11 cellular contexts compared by ENCODE assay signal in genomic region chr2:112811276-112811831, GRCh38. TPM values are rescaled to one million over a fixed set of nuclear protein-coding genes. Genes with fewer than 3 reads are reported as not detected.
DNase-seq lines count a peak whose midpoint lies in the region; ATAC-seq, FAIRE-seq and TF ChIP-seq lines count a peak whose summit lies in the region.
"Had no signal": no experiment of that assay in that cellular context is flagged by ENCODE, and none has a peak within 500 bp of the region (broad histone marks: within the 10 kb centered on the region; RNA-seq: fewer than 3 reads in every experiment).

No MANE protein-coding gene starts in this region.

- H3K4ac ChIP-seq in trophoblast cell (ENCODE audit: low read depth, low read length), result no peak overlapping the region

- no peak overlapping the region for H2BK5ac ChIP-seq in trophoblast cell (ENCODE audit: low read depth, low read length, poor library complexity)

- H3K23ac ChIP-seq in trophoblast cell (ENCODE audit: low read length), result no peak overlapping the region

- FAIRE-seq in endothelial cell of umbilical vein (lab: Jason Lieb, UNC), result no peak
- FAIRE-seq: kidney had no signal

- H2AFZ ChIP-seq in endothelial cell of umbilical vein (ENCODE audit: low read depth, low read length) (peak overlapping the region; percentile 2), trophoblast cell (ENCODE audit: insufficient read depth, low read length, poor library complexity) (no peak overlapping the region)
- H2AFZ ChIP-seq: neural progenitor cell had no signal

- no peak for TF ChIP-seq CTCF in WERI-Rb-1 (IDR thresholded peaks at IDR 0.05; ENCODE audit: low read depth, low read length)
- TF ChIP-seq CTCF in endothelial cell of umbilical vein (IDR thresholded peaks at IDR 0.05; ENCODE audit: extremely low read depth in 1 of 2, insufficient read depth in 1 of 2, low read depth in 1 of 2, low read length in 2 of 2), result no peak
- no peak for TF ChIP-seq CTCF in upper lobe of right lung (IDR thresholded peaks at IDR 0.05)

- POLR2A ChIA-PET in endothelial cell of umbilical vein (lab: Charles Lee), result interaction anchor here (0.7 to 1.1 kb wide), 2 partner anchors 18 to 167 kb away, joined by 3 read pairs; no protein-coding TSS in a partner anchor

- TF ChIP-seq POLR2A in endothelial cell of umbilical vein (IDR thresholded peaks at IDR 0.05; ENCODE audit: low read depth, low read length), result no peak

- H4K20me1 ChIP-seq in endothelial cell of umbilical vein (replicated peaks; ENCODE audit: control insufficient read depth, extremely low read depth, insufficient read depth, low read length), result no peaks in the 10 kb centered on the region

- no peak overlapping the region for H2AK5ac ChIP-seq in trophoblast cell (ENCODE audit: low read length)

- H3K4me3 ChIP-seq in WERI-Rb-1 (ENCODE audit: low read depth, low read length) (no peak overlapping the region), endothelial cell of umbilical vein (replicated peaks in 1 of 3; ENCODE audit: insufficient read depth in 1 of 3, low read depth in 1 of 3, low read length in 3 of 3) (no peak overlapping the region), trophoblast cell (ENCODE audit: low read depth, low read length) (no peak overlapping the region), upper lobe of right lung (no peak overlapping the region)
- H3K4me3 ChIP-seq: neural progenitor cell had no signal

- ATAC-seq in HG02970 (IDR thresholded peaks at IDR 0.05; ENCODE audit: low FRiP score, unreplicated experiment) (no peak), upper lobe of right lung (no peak), HG02973 (IDR thresholded peaks at IDR 0.05; ENCODE audit: unreplicated experiment) (no peak)

- peaks cover 28% of the 10 kb centered on the region for H3K4me1 Mint-ChIP-seq in activated CD4-positive, alpha-beta T cell treated with anti-CD3 and anti-CD28 coated beads, Interleukin-2, amount 10 ng/mL, durations not matched to agents 24 days and 14 days

- H4K8ac ChIP-seq in trophoblast cell (ENCODE audit: low read depth, low read length), result peak overlapping the region; percentile 1

- H3K79me2 ChIP-seq in endothelial cell of umbilical vein (ENCODE audit: control insufficient read depth, insufficient read depth, low read length), result no peaks in the 10 kb centered on the region
- no peaks in the 10 kb centered on the region for H3K79me2 ChIP-seq in trophoblast cell (ENCODE audit: control insufficient read depth, insufficient read depth, low read length, poor library complexity)

- H3K9ac ChIP-seq in endothelial cell of umbilical vein (replicated peaks; ENCODE audit: extremely low read depth, insufficient read depth, low read length), result peak overlapping the region; percentile 63
- H3K9ac ChIP-seq in trophoblast cell (ENCODE audit: low read length), result no peak overlapping the region
- H3K9ac ChIP-seq: neural progenitor cell had no signal

- no peak overlapping the region for H2BK120ac ChIP-seq in trophoblast cell (ENCODE audit: insufficient read depth, low read length, poor library complexity)

- H3K27ac ChIP-seq in WERI-Rb-1 (peak overlapping the region; percentile 52; the same call in 1 of the 2 replicates), endothelial cell of umbilical vein (ENCODE audit: insufficient read depth, low read depth, low read length) (peak overlapping the region; percentile 92), trophoblast cell (ENCODE audit: low read depth, low read length) (no peak overlapping the region), upper lobe of right lung (no peak overlapping the region)
- H3K27ac ChIP-seq: neural progenitor cell had no signal

- H3K4me1 ChIP-seq in endothelial cell of umbilical vein (ENCODE audit: control insufficient read depth, extremely low read depth, insufficient read depth, low read length) (peaks cover 27% of the 10 kb centered on the region), trophoblast cell (ENCODE audit: control insufficient read depth in 1 of 2, insufficient read depth in 2 of 2, low read length in 2 of 2) (peaks cover 2 to 13% of the 10 kb centered on the region in 2 experiments), upper lobe of right lung (peaks cover 8% of the 10 kb centered on the region)
- H3K4me1 ChIP-seq: neural progenitor cell had no signal

- peak overlapping the region; percentile 51 for H4K91ac ChIP-seq in trophoblast cell (ENCODE audit: low read depth, low read length)

- H3K36me3 Mint-ChIP-seq in activated CD4-positive, alpha-beta T cell treated with anti-CD3 and anti-CD28 coated beads, Interleukin-2, amount 10 ng/mL, durations not matched to agents 24 days and 14 days (ENCODE audit: low read depth), result peaks cover 9% of the 10 kb centered on the region
- H3K36me3 Mint-ChIP-seq: neural progenitor cell had no signal

- BruUV-seq in endothelial cell of umbilical vein (replicated peaks; lab: Mats Ljungman, UMichigan), result no TSS peak

- H3K27ac Mint-ChIP-seq in activated CD4-positive, alpha-beta T cell treated with anti-CD3 and anti-CD28 coated beads, Interleukin-2, amount 10 ng/mL, durations not matched to agents 24 days and 14 days, result peak overlapping the region; percentile 60
- H3K27ac Mint-ChIP-seq: neural progenitor cell had no signal

- H3K79me1 ChIP-seq in trophoblast cell (ENCODE audit: low read length), result peaks cover 4% of the 10 kb centered on the region

- H3K9me3 ChIP-seq in WERI-Rb-1 (ENCODE audit: severe bottlenecking), result no peaks in the 10 kb centered on the region
- no peaks in the 10 kb centered on the region for H3K9me3 ChIP-seq in endothelial cell of umbilical vein (replicated peaks; ENCODE audit: control insufficient read depth, insufficient read depth, low read length)
- no peaks in the 10 kb centered on the region for H3K9me3 ChIP-seq in trophoblast cell (ENCODE audit: insufficient read depth, low read depth, low read length)
- peaks cover 7% of the 10 kb centered on the region for H3K9me3 ChIP-seq in upper lobe of right lung

- H3K27me3 ChIP-seq in WERI-Rb-1 (ENCODE audit: insufficient read depth, low read depth, severe bottlenecking), result no peaks in the 10 kb centered on the region
- no peaks in the 10 kb centered on the region for H3K27me3 ChIP-seq in endothelial cell of umbilical vein (ENCODE audit: control insufficient read depth in 2 of 2, insufficient read depth in 2 of 2, low read length in 2 of 2)
- H3K27me3 ChIP-seq in trophoblast cell (ENCODE audit: insufficient read depth, low read length), result no peaks in the 10 kb centered on the region
- H3K27me3 ChIP-seq in upper lobe of right lung, result no peaks in the 10 kb centered on the region
- H3K27me3 ChIP-seq: neural progenitor cell had no signal

- H3K14ac ChIP-seq in trophoblast cell (ENCODE audit: low read length), result no peak overlapping the region

- H3K27me3 Mint-ChIP-seq in activated CD4-positive, alpha-beta T cell treated with anti-CD3 and anti-CD28 coated beads, Interleukin-2, amount 10 ng/mL, durations not matched to agents 24 days and 14 days, result no peaks in the 10 kb centered on the region

- no peak overlapping the region for H3K18ac ChIP-seq in trophoblast cell (ENCODE audit: low read length)

- H3K9me1 ChIP-seq in endothelial cell of umbilical vein (replicated peaks; ENCODE audit: control insufficient read depth, extremely low read depth, insufficient read depth, low read length), result no peaks in the 10 kb centered on the region

- H2BK12ac ChIP-seq in trophoblast cell (ENCODE audit: low read length), result peak overlapping the region; percentile 3

- intact Hi-C loops in activated CD4-positive, alpha-beta T cell treated with anti-CD3 and anti-CD28 coated beads, Interleukin-2, amount 10 ng/mL, durations not matched to agents 24 days and 14 days (cut with micrococcal nuclease), result no loop called here
- intact Hi-C loops in endothelial cell of umbilical vein (cut with micrococcal nuclease), result loop anchor here (5.0 kb wide), 2 partner anchors 119 to 131 kb away; no protein-coding TSS in a partner anchor
- intact Hi-C loops in upper lobe of right lung (cut with DNase I), result no loop called here

- WGBS in trophoblast cell (ENCODE audit: extremely low coverage, insufficient coverage, insufficient read length), result no CpG with 5 or more reads among the region's 3 CpGs

- H4K12ac ChIP-seq in trophoblast cell (ENCODE audit: low read depth, low read length), result no peak overlapping the region

- H3K4me2 ChIP-seq in endothelial cell of umbilical vein (ENCODE audit: insufficient read depth, low read length) (peak overlapping the region; percentile 41), trophoblast cell (ENCODE audit: low read length) (no peak overlapping the region)
- H3K4me2 ChIP-seq: neural progenitor cell had no signal

- dilution Hi-C loops in endothelial cell of umbilical vein (cut with MboI; ENCODE audit: extremely low pct_ligation_motif_present, low sequenced_read_pairs), result no loop called here

- H3K4me3 Mint-ChIP-seq in activated CD4-positive, alpha-beta T cell treated with anti-CD3 and anti-CD28 coated beads, Interleukin-2, amount 10 ng/mL, durations not matched to agents 24 days and 14 days, result no peak overlapping the region
- H3K4me3 Mint-ChIP-seq: neural progenitor cell had no signal

- H3K36me3 ChIP-seq in WERI-Rb-1 (no peaks in the 10 kb centered on the region), endothelial cell of umbilical vein (ENCODE audit: control insufficient read depth in 2 of 2, extremely low read depth in 1 of 2, insufficient read depth in 2 of 2, low read length in 2 of 2) (no peaks in the 10 kb centered on the region), trophoblast cell (ENCODE audit: control insufficient read depth in 1 of 2, insufficient read depth in 2 of 2, low read length in 2 of 2) (no peaks in the 10 kb centered on the region), upper lobe of right lung (no peaks in the 10 kb centered on the region)
- H3K36me3 ChIP-seq: neural progenitor cell had no signal

- CTCF ChIA-PET in endothelial cell of umbilical vein (lab: Charles Lee), result interaction anchor here (0.6 to 3.2 kb wide), 11 partner anchors 10 to 148 kb away, joined by 3 to 25 read pairs (median 6); partner anchors contain the start of genes IL1A and IL1B

- H3K9me3 Mint-ChIP-seq in activated CD4-positive, alpha-beta T cell treated with anti-CD3 and anti-CD28 coated beads, Interleukin-2, amount 10 ng/mL, durations not matched to agents 24 days and 14 days, result peaks cover 22% of the 10 kb centered on the region

- no peak for DNase-seq in activated CD4-positive, alpha-beta T cell treated with anti-CD3 and anti-CD28 coated beads, Interleukin-2, amount 10 ng/mL, durations not matched to agents 24 days and 14 days
- no peak for DNase-seq in activated CD4-positive, alpha-beta T cell treated with anti-CD3 and anti-CD28 coated beads for 48 hours
- DNase-seq in WERI-Rb-1, result no peak
- DNase-seq in endothelial cell of umbilical vein (ENCODE audit: low read depth, low spot score), result no peak
- DNase-seq in trophoblast cell, result no peak
- DNase-seq in upper lobe of right lung, result no peak
- DNase-seq: ACHN, kidney had no signal

RNA-seq across cellular contexts. Expression of gene IL1B, which starts 25.2 kb away (rescaled TPM):
- total RNA-seq in activated CD4-positive, alpha-beta T cell treated with anti-CD3 and anti-CD28 coated beads, Interleukin-2, amount 10 ng/mL, durations not matched to agents 24 days and 14 days, result 0.33 and 0.92 TPM in 2 replicates
- total RNA-seq in endothelial cell of umbilical vein (not detected in 2 replicates), upper lobe of right lung (11.5 TPM)
- polyA plus RNA-seq in endothelial cell of umbilical vein, result 0.25 TPM in 1 of 2 replicates, not detected in the other
- 0.10 and 0.27 TPM in 2 replicates for polyA plus RNA-seq in endothelial cell of umbilical vein (2011; cell fraction: cytosol; rRNA removed)
- 0.32 and 0.43 TPM in 2 replicates for polyA plus RNA-seq in endothelial cell of umbilical vein (2011; cell fraction: nucleus; rRNA removed)
- 0.48 and 0.70 TPM in 2 replicates for polyA plus RNA-seq in endothelial cell of umbilical vein (2012)
- polyA minus RNA-seq in endothelial cell of umbilical vein, result 0.53 TPM in 1 of 2 replicates, not detected in the other
- 1.3 TPM for polyA minus RNA-seq in endothelial cell of umbilical vein (2011; cell fraction: cytosol; rRNA and poly(A)+ RNA removed)
- 0.53 and 0.96 TPM in 2 replicates for polyA minus RNA-seq in endothelial cell of umbilical vein (2011; cell fraction: nucleus; rRNA and poly(A)+ RNA removed)
- not detected in 2 replicates for polyA plus RNA-seq in trophoblast cell (2013)

RNA-seq across cellular contexts. Expression of gene IL1A, which starts 27.1 kb away (rescaled TPM):
- total RNA-seq in activated CD4-positive, alpha-beta T cell treated with anti-CD3 and anti-CD28 coated beads, Interleukin-2, amount 10 ng/mL, durations not matched to agents 24 days and 14 days, result 9.4 and 10.2 TPM in 2 replicates
- total RNA-seq in endothelial cell of umbilical vein, result 0.99 and 1.4 TPM in 2 replicates
- 0.25 and 0.29 TPM in 2 replicates for polyA plus RNA-seq in endothelial cell of umbilical vein
- 0.27 and 0.44 TPM in 2 replicates for polyA plus RNA-seq in endothelial cell of umbilical vein (2011; cell fraction: cytosol; rRNA removed)
- 0.90 and 1.1 TPM in 2 replicates for polyA plus RNA-seq in endothelial cell of umbilical vein (2011; cell fraction: nucleus; rRNA removed)
- 3.5 and 4.3 TPM in 2 replicates for polyA plus RNA-seq in endothelial cell of umbilical vein (2012)
- polyA minus RNA-seq in endothelial cell of umbilical vein, result 0.21 and 0.44 TPM in 2 replicates
- 0.72 TPM for polyA minus RNA-seq in endothelial cell of umbilical vein (2011; cell fraction: cytosol; rRNA and poly(A)+ RNA removed)
- polyA minus RNA-seq in endothelial cell of umbilical vein (2011; cell fraction: nucleus; rRNA and poly(A)+ RNA removed), result 0.19 and 0.34 TPM in 2 replicates
- 0.05 and 0.07 TPM in 2 replicates for polyA plus RNA-seq in trophoblast cell (2013)
- total RNA-seq in upper lobe of right lung, result 1.9 TPM

RNA-seq across cellular contexts. Expression of gene CKAP2L, which starts 46.9 kb away (rescaled TPM):
- total RNA-seq in activated CD4-positive, alpha-beta T cell treated with anti-CD3 and anti-CD28 coated beads, Interleukin-2, amount 10 ng/mL, durations not matched to agents 24 days and 14 days, result 17.8 and 17.9 TPM in 2 replicates
- 25.2 and 30.7 TPM in 2 replicates for total RNA-seq in endothelial cell of umbilical vein
- 2.3 and 3.4 TPM in 2 replicates for polyA plus RNA-seq in endothelial cell of umbilical vein
- 5.4 and 5.8 TPM in 2 replicates for polyA plus RNA-seq in endothelial cell of umbilical vein (2011; cell fraction: cytosol; rRNA removed)
- 3.4 and 6.6 TPM in 2 replicates for polyA plus RNA-seq in endothelial cell of umbilical vein (2011; cell fraction: nucleus; rRNA removed)
- polyA plus RNA-seq in endothelial cell of umbilical vein (2012), result 7.1 and 16.4 TPM in 2 replicates
- 4.6 and 5.2 TPM in 2 replicates for polyA minus RNA-seq in endothelial cell of umbilical vein
- 6.3 TPM for polyA minus RNA-seq in endothelial cell of umbilical vein (2011; cell fraction: cytosol; rRNA and poly(A)+ RNA removed)
- 6.7 and 11.9 TPM in 2 replicates for polyA minus RNA-seq in endothelial cell of umbilical vein (2011; cell fraction: nucleus; rRNA and poly(A)+ RNA removed)
- polyA plus RNA-seq in trophoblast cell (2013), result 8.8 and 9.8 TPM in 2 replicates
- 0.46 TPM for total RNA-seq in upper lobe of right lung

Comparison
In these comparisons a context has a peak if more than half of its experiments do, and no peak if none do; other contexts are left out.
1. H3K27ac ChIP-seq: peak in WERI-Rb-1 (single experiment) and endothelial cell of umbilical vein (single experiment); none in trophoblast cell (single experiment) and upper lobe of right lung (single experiment).
2. RNA of gene CKAP2L, which starts 46.9 kb away (total RNA-seq): 25.2 to 30.7 TPM in endothelial cell of umbilical vein and 17.8 to 17.9 TPM in activated CD4-positive, alpha-beta T cell treated with anti-CD3 and anti-CD28 coated beads, Interleukin-2, amount 10 ng/mL, durations not matched to agents 24 days and 14 days; 0.46 TPM in upper lobe of right lung (single experiment); every median in the first group is over 10 times any median in the second.